2 cellular contexts compared by ENCODE assay signal in genomic region chr3:16528581-16528993, GRCh38.
TF ChIP-seq lines count a peak whose summit lies in the region.

No MANE protein-coding gene starts in this region.

TF ChIP-seq in liver, 16 proteins besides CTCF, POLR2A, EP300 and RAD21:
- TF ChIP-seq TAF1 (conservative IDR thresholded peaks at IDR 0.05) (no peak), MAX (IDR thresholded peaks at IDR 0.05) (no peak), FOXA1 (IDR thresholded peaks at IDR 0.05) (no peak), HNF4A (conservative IDR thresholded peaks at IDR 0.05) (peak in 1 of 2 donors; percentile 38), YY1 (IDR thresholded peaks at IDR 0.05) (no peak), ZBTB33 (IDR thresholded peaks at IDR 0.05) (no peak), RXRA (IDR thresholded peaks at IDR 0.05) (peak in 1 of 2 donors; percentile 18), SP1 (IDR thresholded peaks at IDR 0.05) (peak; percentile 27), EGR1 (IDR thresholded peaks at IDR 0.05; ENCODE audit: low read depth in 2 of 2) (no peak)

TF ChIP-seq in HepG2, 621 proteins besides CTCF, POLR2A, EP300 and RAD21:
- TF ChIP-seq ZNF317 (CRISPR knock-in tag; IDR thresholded peaks at IDR 0.05) (no peak), GABPA (IDR thresholded peaks at IDR 0.05; ENCODE audit: low read depth, low read length) (no peak), GABPA (CRISPR knock-in tag; IDR thresholded peaks at IDR 0.05; ENCODE audit: low read depth) (no peak), MZF1 (CRISPR knock-in tag; IDR thresholded peaks at IDR 0.05; ENCODE audit: borderline replicate concordance) (no peak), SOX6 (IDR thresholded peaks at IDR 0.05) (no peak), SOX6 (CRISPR knock-in tag; IDR thresholded peaks at IDR 0.05) (no peak), ZNF510 (CRISPR knock-in tag; IDR thresholded peaks at IDR 0.05; ENCODE audit: low read depth) (no peak), ZNF747 (CRISPR knock-in tag; IDR thresholded peaks at IDR 0.05; ENCODE audit: borderline replicate concordance) (no peak), EZH2 (conservative IDR thresholded peaks at IDR 0.05; ENCODE audit: low read depth, low read length) (no peak), GFI1 (CRISPR knock-in tag; IDR thresholded peaks at IDR 0.05; ENCODE audit: borderline replicate concordance) (no peak), NRL (CRISPR knock-in tag; IDR thresholded peaks at IDR 0.05; ENCODE audit: borderline replicate concordance) (no peak), MXD4 (CRISPR knock-in tag; IDR thresholded peaks at IDR 0.05) (no peak), RFX1 (IDR thresholded peaks at IDR 0.05) (no peak), ZNF362 (CRISPR knock-in tag; IDR thresholded peaks at IDR 0.05; ENCODE audit: borderline replicate concordance) (no peak), ZNF431 (CRISPR knock-in tag; IDR thresholded peaks at IDR 0.05; ENCODE audit: borderline replicate concordance, low read depth) (no peak)
